16 cellular contexts compared by ENCODE assay signal in genomic region chr19:48750771-48751504, GRCh38. TPM values are rescaled to one million over a fixed set of nuclear protein-coding genes. Genes with fewer than 3 reads are reported as not detected.
DNase-seq lines count a peak whose midpoint lies in the region; ATAC-seq, FAIRE-seq and TF ChIP-seq lines count a peak whose summit lies in the region.
"Had no signal": no experiment of that assay in that cellular context is flagged by ENCODE, and none has a peak within 500 bp of the region (broad histone marks: within the 10 kb centered on the region; RNA-seq: fewer than 3 reads in every experiment).

No MANE protein-coding gene starts in this region.

- POLR2A ChIA-PET in Caco-2 (lab: Charles Lee) (no interaction called here), IMR-90 (lab: Charles Lee; ENCODE audit: unreplicated experiment) (no interaction called here)

- peaks cover 35% of the 10 kb centered on the region for H3K4me1 Mint-ChIP-seq in Caco-2 (ENCODE audit: low read depth, unreplicated experiment)
- peaks cover 19 to 24% of the 10 kb centered on the region in 2 donors for H3K4me1 Mint-ChIP-seq in natural killer cell treated with Interleukin-12 subunit alpha and Interleukin-12 subunit beta and Interleukin-15 and Interleukin-18, amount 100 ng/mL, for 72 hours (ENCODE audit: low read depth in 2 of 2)

- no peak overlapping the region for H2BK120ac ChIP-seq in IMR-90 (ENCODE audit: low read depth, low read length)

- intact Hi-C loops in Caco-2 (cut with micrococcal nuclease; ENCODE audit: unreplicated experiment): no loop called here
- intact Hi-C loops in IMR-90 (cut with micrococcal nuclease): no loop called here
- intact Hi-C loops in body of pancreas (cut with DNase I): no loop called here
- intact Hi-C loops in ovary (cut with DNase I): no loop called here

- no peak overlapping the region for H4K8ac ChIP-seq in IMR-90 (ENCODE audit: low read depth in 2 of 2, low read length in 2 of 2)

- no peak overlapping the region for H2BK15ac ChIP-seq in IMR-90 (ENCODE audit: low read depth, low read length)

- H3K4ac ChIP-seq in IMR-90 (ENCODE audit: low read depth, low read length): no peak overlapping the region

- H3K36me3 ChIP-seq in Caco-2 (ENCODE audit: control insufficient read depth, insufficient read depth, low read length) (no peaks in the 10 kb centered on the region), IMR-90 (ENCODE audit: control insufficient read depth, insufficient read depth, low read length) (no peaks in the 10 kb centered on the region), body of pancreas (replicated peaks in 1 of 2; ENCODE audit: insufficient read depth in 1 of 2, low read depth in 2 of 2) (no peaks in the 10 kb centered on the region), ovary (no peaks in the 10 kb centered on the region)
- H3K36me3 ChIP-seq: tibial nerve had no signal

- TF ChIP-seq POLR2A in IMR-90 (IDR thresholded peaks at IDR 0.05; ENCODE audit: low read depth, low read length) (no peak), body of pancreas (IDR thresholded peaks at IDR 0.05) (peak in 1 of 3 donors; percentile 3), ovary (IDR thresholded peaks at IDR 0.05) (no peak), H54 (IDR thresholded peaks at IDR 0.05; ENCODE audit: low read depth, low read length) (no peak)

- no peak overlapping the region for H2AK5ac ChIP-seq in IMR-90 (ENCODE audit: low read depth, low read length)

- no peaks in the 10 kb centered on the region for H3K9me3 Mint-ChIP-seq in Caco-2 (ENCODE audit: unreplicated experiment)
- no peaks in the 10 kb centered on the region for H3K9me3 Mint-ChIP-seq in natural killer cell treated with Interleukin-12 subunit alpha and Interleukin-12 subunit beta and Interleukin-15 and Interleukin-18, amount 100 ng/mL, for 72 hours

- H3K4me3 ChIP-seq in Caco-2 (ENCODE audit: low read depth, low read length) (no peak overlapping the region), IMR-90 (ENCODE audit: insufficient read depth, low read depth, low read length) (no peak overlapping the region), body of pancreas (peak overlapping the region in 1 of 2 donors; percentile 12), ovary (no peak overlapping the region)

- no peaks in the 10 kb centered on the region for H3K9me1 ChIP-seq in IMR-90 (ENCODE audit: insufficient read depth, low read length)

- H3K14ac ChIP-seq in IMR-90 (replicated peaks; ENCODE audit: low read depth, low read length): no peak overlapping the region

- H3K4me2 ChIP-seq in IMR-90 (ENCODE audit: low read depth, low read length): no peak overlapping the region

- H3K27me3 ChIP-seq in Caco-2 (replicated peaks; ENCODE audit: control insufficient read depth, insufficient read depth, low read length): no peaks in the 10 kb centered on the region
- H3K27me3 ChIP-seq in IMR-90 (ENCODE audit: control insufficient read depth, insufficient read depth, low read length): peaks cover 30% of the 10 kb centered on the region
- no peaks in the 10 kb centered on the region for H3K27me3 ChIP-seq in body of pancreas
- H3K27me3 ChIP-seq in ovary: no peaks in the 10 kb centered on the region

- ATAC-seq in IMR-90 (ENCODE audit: low read depth): no peak
- no peak for ATAC-seq in body of pancreas
- no peak for ATAC-seq in natural killer cell treated with Interleukin-12 subunit alpha and Interleukin-12 subunit beta and Interleukin-15 and Interleukin-18, amount 100 ng/mL, for 72 hours
- ATAC-seq: activated CD4-positive, CD25-positive, alpha-beta regulatory T cell treated with anti-CD3 and anti-CD28 coated beads, Interleukin-2, amount 50 U/mL, for 24 hours; Right ventricle myocardium inferior had no signal

- no peaks in the 10 kb centered on the region for H3K79me1 ChIP-seq in IMR-90 (ENCODE audit: low read depth in 1 of 2, low read length in 2 of 2)

- no peak overlapping the region for H2BK20ac ChIP-seq in IMR-90 (ENCODE audit: low read depth, low read length)

- dilution Hi-C loops in IMR-90 (cut with HindIII; ENCODE audit: low sequenced_read_pairs, unreplicated experiment): no loop called here

- H3K4me3 Mint-ChIP-seq in Caco-2 (ENCODE audit: unreplicated experiment): peak overlapping the region; percentile 89
- peak overlapping the region; percentile 86 for H3K4me3 Mint-ChIP-seq in natural killer cell treated with Interleukin-12 subunit alpha and Interleukin-12 subunit beta and Interleukin-15 and Interleukin-18, amount 100 ng/mL, for 72 hours

- no peak overlapping the region for H4K91ac ChIP-seq in IMR-90 (ENCODE audit: insufficient read depth, low read depth, low read length)

- CTCF ChIA-PET in Caco-2 (lab: Charles Lee): interaction anchor here (0.6 kb wide), 1 partner anchor 22 kb away, joined by 3 read pairs; no protein-coding TSS in a partner anchor
- CTCF ChIA-PET in IMR-90 (lab: Yijun Ruan, JAX): interaction anchor here (0.6 kb wide), 1 partner anchor 161 kb away, joined by 4 read pairs; no protein-coding TSS in a partner anchor

- peaks cover 55% of the 10 kb centered on the region for H3K36me3 Mint-ChIP-seq in Caco-2 (ENCODE audit: insufficient read depth, unreplicated experiment)
- peaks cover 3% of the 10 kb centered on the region for H3K36me3 Mint-ChIP-seq in natural killer cell treated with Interleukin-12 subunit alpha and Interleukin-12 subunit beta and Interleukin-15 and Interleukin-18, amount 100 ng/mL, for 72 hours

- H3K27me3 Mint-ChIP-seq in Caco-2 (ENCODE audit: insufficient read depth, unreplicated experiment): no peaks in the 10 kb centered on the region
- peaks cover 15 to 18% of the 10 kb centered on the region in 2 donors for H3K27me3 Mint-ChIP-seq in natural killer cell treated with Interleukin-12 subunit alpha and Interleukin-12 subunit beta and Interleukin-15 and Interleukin-18, amount 100 ng/mL, for 72 hours

- no peak overlapping the region for H3K23ac ChIP-seq in IMR-90 (ENCODE audit: low read depth, low read length)

- no peak overlapping the region for H3K27ac ChIP-seq in IMR-90 (ENCODE audit: insufficient read depth, low read length)
- peak overlapping the region; percentile 34 to 94 (median 82) for H3K27ac ChIP-seq in body of pancreas
- H3K27ac ChIP-seq in ovary: no peak overlapping the region
- H3K27ac ChIP-seq: tibial nerve had no signal

- no peak overlapping the region for H4K5ac ChIP-seq in IMR-90 (ENCODE audit: low read depth, low read length)

- no peak for TF ChIP-seq EP300 in ovary (IDR thresholded peaks at IDR 0.05)

- no peaks in the 10 kb centered on the region for H3K9me3 ChIP-seq in Caco-2
- H3K9me3 ChIP-seq in IMR-90 (ENCODE audit: control insufficient read depth, insufficient read depth, low read length): no peaks in the 10 kb centered on the region
- H3K9me3 ChIP-seq in body of pancreas: no peaks in the 10 kb centered on the region
- H3K9me3 ChIP-seq in ovary: no peaks in the 10 kb centered on the region
- H3K9me3 ChIP-seq: tibial nerve had no signal

- no peaks in the 10 kb centered on the region for H4K20me1 ChIP-seq in IMR-90 (ENCODE audit: insufficient read depth, low read length)

- WGBS in IMR-90 (ENCODE audit: extremely low coverage in 2 of 2, insufficient read length in 1 of 2), 2 experiments: 89% methylated on average over 28 of the region's 29 CpGs; no CpG with 5 or more reads in 1 of the 2 experiments
- WGBS in body of pancreas, 2 donors: 43 to 44% methylated on average over 21 to 27 of the region's 29 CpGs
- 83 to 91% (median 87%) methylated on average over 29 of the region's 29 CpGs for WGBS in ovary, 3 donors

- H2AFZ ChIP-seq in IMR-90 (replicated peaks; ENCODE audit: low read length, poor library complexity): peak overlapping the region; percentile 32

- no peak for TF ChIP-seq RAD21 in IMR-90 (IDR thresholded peaks at IDR 0.05; ENCODE audit: low read length)

- DNase-seq in Caco-2: no peak
- DNase-seq in IMR-90: no peak
- peak; percentile 49 to 66 (median 52) for DNase-seq in body of pancreas
- no peak for DNase-seq in natural killer cell treated with Interleukin-12 subunit alpha and Interleukin-12 subunit beta and Interleukin-15 and Interleukin-18, amount 100 ng/mL, for 72 hours (ENCODE audit: low spot score)
- DNase-seq in ovary: no peak
- DNase-seq in H54 (ENCODE audit: insufficient read length, low spot score): no peak
- no peak for DNase-seq in NCI-H774 (lab: John Stamatoyannopoulos, UW)
- DNase-seq: activated gamma-delta T cell had no signal

- H3K56ac ChIP-seq in IMR-90 (ENCODE audit: extremely low read depth, insufficient read depth, low read length): no peak overlapping the region

- in situ Hi-C loops in IMR-90 (cut with MboI; ENCODE audit: low sequenced_read_pairs): no loop called here

- no peak overlapping the region for H3K18ac ChIP-seq in IMR-90 (ENCODE audit: low read depth, low read length)

- no peak overlapping the region for H2AK9ac ChIP-seq in IMR-90 (replicated peaks; ENCODE audit: low read depth, low read length, poor library complexity)

- H3K9ac ChIP-seq in IMR-90 (ENCODE audit: low read depth, low read length): no peak overlapping the region

- FAIRE-seq in H54 (lab: Jason Lieb, UNC): no peak

- H3K27ac Mint-ChIP-seq in Caco-2 (ENCODE audit: unreplicated experiment): no peak overlapping the region
- no peak overlapping the region for H3K27ac Mint-ChIP-seq in natural killer cell treated with Interleukin-12 subunit alpha and Interleukin-12 subunit beta and Interleukin-15 and Interleukin-18, amount 100 ng/mL, for 72 hours

- no TSS peak for BruUV-seq in Caco-2 (replicated peaks; lab: Mats Ljungman, UMichigan)
- no TSS peak for BruUV-seq in IMR-90 (replicated peaks; lab: Mats Ljungman, UMichigan)

- H3K4me1 ChIP-seq in Caco-2 (peaks cover 27% of the 10 kb centered on the region), IMR-90 (ENCODE audit: control insufficient read depth, insufficient read depth, low read length) (peaks cover 4% of the 10 kb centered on the region; the same call in 1 of the 2 replicates), body of pancreas (peaks cover 73% of the 10 kb centered on the region), ovary (ENCODE audit: insufficient read depth) (peaks cover 4% of the 10 kb centered on the region)

- no peak overlapping the region for H2BK5ac ChIP-seq in IMR-90 (ENCODE audit: low read depth, low read length, poor library complexity, severe bottlenecking)

- TF ChIP-seq CTCF in Caco-2 (IDR thresholded peaks at IDR 0.05; ENCODE audit: insufficient read depth in 1 of 2, low read depth in 1 of 2, low read length in 1 of 2, severe bottlenecking in 1 of 2, unreplicated experiment in 1 of 2) (no peak), IMR-90 (conservative IDR thresholded peaks at IDR 0.05; ENCODE audit: low read depth, low read length) (no peak), body of pancreas (IDR thresholded peaks at IDR 0.05) (no peak), ovary (IDR thresholded peaks at IDR 0.05) (no peak)

RNA-seq across cellular contexts. Expression of gene FUT1, which starts 1.5 kb away (rescaled TPM):
- total RNA-seq in Caco-2 (2022) (26.1 and 30.5 TPM in 2 replicates), IMR-90 (2012; rRNA removed) (under 0.01 and 0.18 TPM in 2 replicates), body of pancreas (10 to 100 TPM; 14.8 to 79.1 TPM), ovary (1 to 10 TPM in 3 of 7 donors, under 1 TPM in 4; 0.48 to 4.0 (median 0.87) TPM)
- polyA plus RNA-seq in IMR-90 (2012; rRNA removed) (0.03 and 0.09 TPM in 2 replicates), ovary (1 to 10 TPM; 1.3 to 1.4 TPM)
- polyA plus RNA-seq in IMR-90 (2012; cell fraction: cytosol; rRNA removed): 0.01 and 0.12 TPM in 2 replicates
- 0.02 and 0.04 TPM in 2 replicates for polyA plus RNA-seq in IMR-90 (2012; cell fraction: nucleus; rRNA removed; ENCODE audit: low replicate concordance)
- under 1 TPM in 1 of 2 donors, not detected in 1; 0.21 TPM for total RNA-seq in natural killer cell treated with Interleukin-12 subunit alpha and Interleukin-12 subunit beta and Interleukin-15 and Interleukin-18, amount 100 ng/mL, for 72 hours

RNA-seq across cellular contexts. Expression of gene IZUMO1, which starts 4.2 kb away (rescaled TPM):
- total RNA-seq in Caco-2 (2022) (8.9 and 10.3 TPM in 2 replicates), IMR-90 (2012; rRNA removed) (not detected in 2 replicates), body of pancreas (10 to 100 TPM in 1 of 2 donors, 1 to 10 TPM in 1; 1.6 to 14.5 TPM), ovary (under 1 TPM in 2 of 7 donors, not detected in 5; 0.11 to 0.67 TPM)
- polyA plus RNA-seq in IMR-90 (2012; rRNA removed) (not detected in 2 replicates), ovary (under 1 TPM; 0.08 to 0.13 TPM)
- polyA plus RNA-seq in IMR-90 (2012; cell fraction: cytosol; rRNA removed): not detected in 2 replicates
- polyA plus RNA-seq in IMR-90 (2012; cell fraction: nucleus; rRNA removed; ENCODE audit: low replicate concordance): 0.05 and 0.07 TPM in 2 replicates
- not detected for total RNA-seq in natural killer cell treated with Interleukin-12 subunit alpha and Interleukin-12 subunit beta and Interleukin-15 and Interleukin-18, amount 100 ng/mL, for 72 hours
- total RNA-seq: fibroblast of lung, M059J had no signal
- polyA plus RNA-seq: fibroblast of lung, neural cell had no signal

RNA-seq across cellular contexts. Expression of gene FGF21, which starts 4.4 kb away (rescaled TPM):
- 1.9 and 3.0 TPM in 2 replicates for total RNA-seq in Caco-2 (2022)
- total RNA-seq in IMR-90 (2012; rRNA removed): not detected in 2 replicates
- not detected in 2 replicates for polyA plus RNA-seq in IMR-90 (2012; rRNA removed)
- polyA plus RNA-seq in IMR-90 (2012; cell fraction: cytosol; rRNA removed): not detected in 2 replicates
- not detected in 2 replicates for polyA plus RNA-seq in IMR-90 (2012; cell fraction: nucleus; rRNA removed; ENCODE audit: low replicate concordance)
- not detected for total RNA-seq in body of pancreas
- total RNA-seq in natural killer cell treated with Interleukin-12 subunit alpha and Interleukin-12 subunit beta and Interleukin-15 and Interleukin-18, amount 100 ng/mL, for 72 hours: not detected
- not detected for total RNA-seq in ovary
- not detected for polyA plus RNA-seq in ovary
- total RNA-seq: cerebellum, fibroblast of lung, M059J, NCI-H460, Right ventricle myocardium inferior, tibial nerve had no signal
- polyA plus RNA-seq: fibroblast of lung, neural cell had no signal

RNA-seq across cellular contexts. Expression of gene RASIP1, which starts 10.5 kb away (rescaled TPM):
- total RNA-seq in Caco-2 (2022) (5.4 and 5.9 TPM in 2 replicates), IMR-90 (2012; rRNA removed) (under 0.01 and 0.18 TPM in 2 replicates), body of pancreas (10 to 100 TPM; 14.5 to 60.0 TPM), ovary (10 to 100 TPM in 5 of 7 donors, 1 to 10 TPM in 2; 4.9 to 25.9 (median 14.2) TPM)
- polyA plus RNA-seq in IMR-90 (2012; rRNA removed) (0.51 and 0.67 TPM in 2 replicates), ovary (10 to 100 TPM in 1 of 2 donors, 1 to 10 TPM in 1; 4.1 to 18.4 TPM)
- 0.63 and 1.0 TPM in 2 replicates for polyA plus RNA-seq in IMR-90 (2012; cell fraction: cytosol; rRNA removed)
- 0.36 and 0.79 TPM in 2 replicates for polyA plus RNA-seq in IMR-90 (2012; cell fraction: nucleus; rRNA removed; ENCODE audit: low replicate concordance)
- under 1 TPM; 0.12 to 0.95 TPM for total RNA-seq in natural killer cell treated with Interleukin-12 subunit alpha and Interleukin-12 subunit beta and Interleukin-15 and Interleukin-18, amount 100 ng/mL, for 72 hours
- polyA plus RNA-seq: neural cell had no signal

RNA-seq across cellular contexts. Expression of gene MAMSTR, which starts 31.4 kb away (rescaled TPM):
- total RNA-seq in Caco-2 (2022) (1.7 and 1.9 TPM in 2 replicates), IMR-90 (2012; rRNA removed) (0.18 and 0.28 TPM in 2 replicates), body of pancreas (1 to 10 TPM in 1 of 2 donors, under 1 TPM in 1; 0.26 to 7.3 TPM), ovary (10 to 100 TPM in 5 of 7 donors, 1 to 10 TPM in 2; 1.3 to 17.1 (median 11.2) TPM)
- polyA plus RNA-seq in IMR-90 (2012; rRNA removed) (1.9 and 2.7 TPM in 2 replicates), ovary (1 to 10 TPM; 3.7 to 5.7 TPM)
- polyA plus RNA-seq in IMR-90 (2012; cell fraction: cytosol; rRNA removed): 2.2 and 3.7 TPM in 2 replicates
- 2.3 and 4.1 TPM in 2 replicates for polyA plus RNA-seq in IMR-90 (2012; cell fraction: nucleus; rRNA removed; ENCODE audit: low replicate concordance)
- 1 to 10 TPM; 1.0 to 1.2 TPM for total RNA-seq in natural killer cell treated with Interleukin-12 subunit alpha and Interleukin-12 subunit beta and Interleukin-15 and Interleukin-18, amount 100 ng/mL, for 72 hours

Comparison
In these comparisons a context has a peak if more than half of its experiments do, and no peak if none do; other contexts are left out.
1. DNase-seq: peak in body of pancreas (4 of 4); none in Caco-2 (0 of 2), IMR-90 (single experiment), natural killer cell treated with Interleukin-12 subunit alpha and Interleukin-12 subunit beta and Interleukin-15 and Interleukin-18, amount 100 ng/mL, for 72 hours (single experiment), ovary (0 of 5), H54 (single experiment) and NCI-H774 (single experiment).
2. H3K27ac ChIP-seq: peak in body of pancreas (4 of 4); none in IMR-90 (single experiment) and ovary (0 of 2).